Comparison of ENCODE assay signal across 15 cellular contexts in the genomic region with DNA sequence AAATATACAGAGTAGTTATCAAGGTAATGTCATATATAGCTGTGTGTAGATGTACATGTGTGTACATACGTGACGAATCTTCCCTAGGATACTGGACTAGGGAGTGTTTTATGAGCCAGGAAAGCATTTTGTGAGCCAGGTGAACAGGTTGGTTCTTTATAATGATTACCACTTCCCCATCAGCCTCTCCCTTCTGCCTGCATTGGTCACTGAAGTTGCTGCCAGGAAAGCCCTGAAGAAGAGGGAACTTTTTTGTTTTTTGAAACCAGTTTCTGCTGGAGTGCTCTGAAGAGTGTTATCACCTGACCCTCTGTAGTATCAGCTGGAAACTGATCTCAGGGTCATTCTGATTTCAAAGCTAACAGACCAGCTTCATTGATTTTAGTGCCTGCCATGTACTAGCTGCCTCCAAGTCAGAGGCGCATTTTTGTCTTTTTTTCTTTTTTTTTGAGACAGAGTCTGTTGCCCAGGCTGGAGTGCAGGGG. TPM values are rescaled to one million over a fixed set of nuclear protein-coding genes. Genes with fewer than 3 reads are reported as not detected.
DNase-seq lines count a peak whose midpoint lies in the region; ATAC-seq and TF ChIP-seq lines count a peak whose summit lies in the region.
"Had no signal": no experiment of that assay in that cellular context is flagged by ENCODE, and none has a peak within 500 bp of the region (broad histone marks: within the 10 kb centered on the region; RNA-seq: fewer than 3 reads in every experiment).

No MANE protein-coding gene starts in this region.

- no peak for DNase-seq in cardiac muscle cell (ENCODE audit: low read depth in 1 of 2, low spot score in 1 of 2)
- no peak for DNase-seq in Right ventricle myocardium superior
- DNase-seq in colonic mucosa, result peak; percentile 64
- DNase-seq in lower lobe of right lung, result no peak
- no peak for DNase-seq in vagina (ENCODE audit: extremely low spot score in 2 of 2)
- no peak for DNase-seq in activated CD4-positive, alpha-beta T cell treated with anti-CD3 and anti-CD28 coated beads for 4 hours
- no peak for DNase-seq in NCI-H146 treated with DMSO at 0.1 percent for 48 hours (lab: John Stamatoyannopoulos, UW; ENCODE audit: unreplicated experiment)
- DNase-seq: ACHN; activated T-cell treated with anti-CD3 and anti-CD28 coated beads for 4 hours; NCI-H187 treated with DMSO at 0.1 percent for 48 hours; stimulated activated CD4-positive, alpha-beta T cell treated with anti-CD3 and anti-CD28 coated beads, Interleukin-1b, Interleukin-23, amount 100 ng/mL, for 48 hours; stimulated activated naive CD8-positive, alpha-beta T cell treated with anti-CD3 and anti-CD28 coated beads, Interleukin-15, Interleukin-2, amounts not matched to agents 100 U/mL and 50 U/mL, for 24 hours had no signal

- TF ChIP-seq POLR2A in vagina (IDR thresholded peaks at IDR 0.05) (no peak), GM18505 (IDR thresholded peaks at IDR 0.05; ENCODE audit: borderline replicate concordance, extremely low read depth, insufficient read depth, insufficient read length) (no peak)

- H3K9me3 ChIP-seq in cardiac muscle cell (ENCODE audit: low read depth), result no peaks in the 10 kb centered on the region
- no peaks in the 10 kb centered on the region for H3K9me3 ChIP-seq in colonic mucosa
- no peaks in the 10 kb centered on the region for H3K9me3 ChIP-seq in lower lobe of right lung
- no peaks in the 10 kb centered on the region for H3K9me3 ChIP-seq in vagina

- ATAC-seq in Right ventricle myocardium superior (ENCODE audit: poor library complexity) (no peak), lower lobe of right lung (peak in 1 of 2 donors; percentile 24), GM18505 (IDR thresholded peaks at IDR 0.05; ENCODE audit: unreplicated experiment) (no peak)
- ATAC-seq: stimulated activated naive CD8-positive, alpha-beta T cell treated with anti-CD3 and anti-CD28 coated beads, Interleukin-15, Interleukin-2, amounts not matched to agents 100 U/mL and 50 U/mL, for 24 hours had no signal

- no peak for TF ChIP-seq CTCF in cardiac muscle cell (IDR thresholded peaks at IDR 0.05; ENCODE audit: low read depth, low read length)
- TF ChIP-seq CTCF in colonic mucosa (IDR thresholded peaks at IDR 0.05), result no peak
- no peak for TF ChIP-seq CTCF in lower lobe of right lung (IDR thresholded peaks at IDR 0.05)
- TF ChIP-seq CTCF in vagina (IDR thresholded peaks at IDR 0.05), result no peak

- H3K4me3 ChIP-seq in cardiac muscle cell, result no peak overlapping the region
- H3K4me3 ChIP-seq in colonic mucosa, result no peak overlapping the region
- H3K4me3 ChIP-seq in lower lobe of right lung, result no peak overlapping the region
- no peak overlapping the region for H3K4me3 ChIP-seq in vagina
- H3K4me3 ChIP-seq: K562 had no signal

- peaks cover 15% of the 10 kb centered on the region for H3K36me3 ChIP-seq in cardiac muscle cell
- no peaks in the 10 kb centered on the region for H3K36me3 ChIP-seq in colonic mucosa
- H3K36me3 ChIP-seq in lower lobe of right lung, result peaks cover 57% of the 10 kb centered on the region
- H3K36me3 ChIP-seq in vagina, result peaks cover 0 to 34% of the 10 kb centered on the region in 2 donors

- intact Hi-C loops in Right ventricle myocardium superior (cut with DNase I) (no loop called here), colonic mucosa (cut with DNase I) (no loop called here), lower lobe of right lung (cut with DNase I) (no loop called here), vagina (cut with DNase I) (no loop called here)

- peak overlapping the region; percentile 76 for H3K27ac ChIP-seq in cardiac muscle cell
- peak overlapping the region; percentile 77 for H3K27ac ChIP-seq in colonic mucosa
- peak overlapping the region; percentile 72 for H3K27ac ChIP-seq in lower lobe of right lung
- peak overlapping the region; percentile 11 for H3K27ac ChIP-seq in vagina

- H3K4me1 ChIP-seq in cardiac muscle cell (ENCODE audit: low read depth) (peaks cover 18% of the 10 kb centered on the region), colonic mucosa (peaks cover 32% of the 10 kb centered on the region), lower lobe of right lung (peaks cover 41% of the 10 kb centered on the region), vagina (peaks cover 13% of the 10 kb centered on the region)

- H3K27me3 ChIP-seq in cardiac muscle cell (no peaks in the 10 kb centered on the region), colonic mucosa (no peaks in the 10 kb centered on the region), lower lobe of right lung (ENCODE audit: low read depth) (no peaks in the 10 kb centered on the region), vagina (no peaks in the 10 kb centered on the region)

- H3K9ac ChIP-seq in colonic mucosa (ENCODE audit: low read depth in 2 of 2, low read length in 2 of 2), result peak overlapping the region; percentile 8 to 86

RNA-seq across cellular contexts. Expression of gene ST14, which starts 14.2 kb away (rescaled TPM):
- 0.12 and 0.21 TPM in 2 replicates for total RNA-seq in cardiac muscle cell
- 0.61 TPM in 1 of 2 replicates, not detected in the other for polyA plus RNA-seq in cardiac muscle cell
- 1.8 TPM for total RNA-seq in Right ventricle myocardium superior
- total RNA-seq in colonic mucosa, result 100 to 1,000 TPM; 537 to 604 TPM
- 61.1 TPM for total RNA-seq in lower lobe of right lung
- 43.2 TPM for total RNA-seq in vagina
- total RNA-seq: G401 had no signal

Comparison
In these comparisons a context has a peak if more than half of its experiments do, and no peak if none do; other contexts are left out.
1. H3K27ac ChIP-seq: peak in every context shown above with its lines; median percentile 77 in colonic mucosa; 76 in cardiac muscle cell; 72 in lower lobe of right lung; 11 in vagina.
2. RNA of gene ST14, which starts 14.2 kb away (total RNA-seq): 537 to 604 TPM in colonic mucosa, 61.1 TPM in lower lobe of right lung (single experiment) and 43.2 TPM in vagina (single experiment); 1.8 TPM in Right ventricle myocardium superior (single experiment) and 0.12 to 0.21 TPM in cardiac muscle cell; every median in the first group is over 10 times any median in the second.